Comparison of ENCODE assay signal across 8 cellular contexts in genomic region chr18:58862851-58863538, GRCh38. TPM values are rescaled to one million over a fixed set of nuclear protein-coding genes. Genes with fewer than 3 reads are reported as not detected.
DNase-seq lines count a peak whose midpoint lies in the region; ATAC-seq and TF ChIP-seq lines count a peak whose summit lies in the region.

No MANE protein-coding gene starts in this region.

- H3K9me3 ChIP-seq in Caco-2 (no peaks in the 10 kb centered on the region), GM23248 (ENCODE audit: low read depth) (no peaks in the 10 kb centered on the region), OCI-LY1 (ENCODE audit: low read length) (no peaks in the 10 kb centered on the region), breast epithelium (no peaks in the 10 kb centered on the region)

- 2 to 3% methylated on average over 22 to 52 of the region's 66 CpGs for WGBS in GM23248 (ENCODE audit: low coverage in 1 of 2, low lambda C conversion rate in 2 of 2, missing lambda C conversion rate in 2 of 2), 2 experiments

- intact Hi-C loops in Caco-2 (cut with micrococcal nuclease; ENCODE audit: unreplicated experiment): loop anchor here (5.0 kb wide), 1 partner anchor 76 kb away; no protein-coding TSS in a partner anchor
- intact Hi-C loops in breast epithelium (cut with DNase I; ENCODE audit: low total_unique reads): no loop called here

- BruUV-seq in Caco-2 (replicated peaks; lab: Mats Ljungman, UMichigan): no TSS peak

- H3K36me3 ChIP-seq in Caco-2 (ENCODE audit: control insufficient read depth, insufficient read depth, low read length) (no peaks in the 10 kb centered on the region), GM23248 (ENCODE audit: low read depth) (peaks cover 1% of the 10 kb centered on the region; the same call in 1 of the 2 replicates), OCI-LY1 (ENCODE audit: insufficient read depth, low read length) (peaks cover 29% of the 10 kb centered on the region), breast epithelium (no peaks in the 10 kb centered on the region), kidney epithelial cell (ENCODE audit: control insufficient read depth, insufficient read depth, low read length) (no peaks in the 10 kb centered on the region)

- peak overlapping the region; percentile 77 for H3K4me3 Mint-ChIP-seq in Caco-2 (ENCODE audit: unreplicated experiment)

- CTCF ChIA-PET in Caco-2 (lab: Charles Lee): interaction anchor here (0.7 kb wide), 1 partner anchor 31 kb away, joined by 3 read pairs; no protein-coding TSS in a partner anchor

- H3K27me3 ChIP-seq in Caco-2 (replicated peaks; ENCODE audit: control insufficient read depth, insufficient read depth, low read length): no peaks in the 10 kb centered on the region
- no peaks in the 10 kb centered on the region for H3K27me3 ChIP-seq in GM23248 (replicated peaks; ENCODE audit: insufficient read depth)
- H3K27me3 ChIP-seq in OCI-LY1 (ENCODE audit: insufficient read depth, low read length): no peaks in the 10 kb centered on the region
- no peaks in the 10 kb centered on the region for H3K27me3 ChIP-seq in breast epithelium
- H3K27me3 ChIP-seq in kidney epithelial cell (ENCODE audit: control insufficient read depth, insufficient read depth, low read length): no peaks in the 10 kb centered on the region

- H3K4me3 ChIP-seq in Caco-2 (ENCODE audit: low read depth, low read length) (peak overlapping the region; percentile 55), GM23248 (peak overlapping the region; percentile 75), OCI-LY1 (ENCODE audit: low read depth, low read length, poor library complexity, severe bottlenecking) (peak overlapping the region; percentile 67), breast epithelium (peak overlapping the region; percentile 47 to 79 (median 58)), kidney epithelial cell (ENCODE audit: low read depth, low read length) (peak overlapping the region; percentile 46)

- no peaks in the 10 kb centered on the region for H3K9me3 Mint-ChIP-seq in Caco-2 (ENCODE audit: unreplicated experiment)

- H4K20me1 ChIP-seq in GM23248 (ENCODE audit: insufficient read depth) (no peaks in the 10 kb centered on the region), OCI-LY1 (ENCODE audit: insufficient read depth, low read length) (no peaks in the 10 kb centered on the region)

- H2AFZ ChIP-seq in GM23248 (peak overlapping the region; percentile 90), OCI-LY1 (ENCODE audit: low read length) (peak overlapping the region; percentile 16; the same call in 1 of the 2 replicates)

- POLR2A ChIA-PET in Caco-2 (lab: Charles Lee): no interaction called here

- H3K9me2 ChIP-seq in GM23248 (ENCODE audit: insufficient read depth) (no peaks in the 10 kb centered on the region), OCI-LY1 (ENCODE audit: low read depth, low read length) (no peaks in the 10 kb centered on the region)

- H3K4me1 ChIP-seq in Caco-2 (no peaks in the 10 kb centered on the region), GM23248 (ENCODE audit: insufficient read depth) (peaks cover 88% of the 10 kb centered on the region), OCI-LY1 (ENCODE audit: insufficient read depth, low read length, severe bottlenecking) (peaks cover 58% of the 10 kb centered on the region), breast epithelium (peaks cover 5 to 18% of the 10 kb centered on the region in 2 donors)

- H3K4me2 ChIP-seq in GM23248 (ENCODE audit: unreplicated experiment) (peak overlapping the region; percentile 84), OCI-LY1 (ENCODE audit: low read length) (peak overlapping the region; percentile 74)

- no peaks in the 10 kb centered on the region for H3K27me3 Mint-ChIP-seq in Caco-2 (ENCODE audit: insufficient read depth, unreplicated experiment)

- peak; percentile 19 for TF ChIP-seq POLR2A in breast epithelium (IDR thresholded peaks at IDR 0.05)

- H3K9ac ChIP-seq in GM23248 (peak overlapping the region; percentile 95), OCI-LY1 (ENCODE audit: low read length) (peak overlapping the region; percentile 91)

- TF ChIP-seq CTCF in Caco-2 (IDR thresholded peaks at IDR 0.05; ENCODE audit: insufficient read depth in 1 of 2, low read depth in 1 of 2, low read length in 1 of 2, severe bottlenecking in 1 of 2, unreplicated experiment in 1 of 2) (no peak), OCI-LY1 (IDR thresholded peaks at IDR 0.05; ENCODE audit: low read length) (no peak), breast epithelium (IDR thresholded peaks at IDR 0.05) (no peak), kidney epithelial cell (IDR thresholded peaks at IDR 0.05; ENCODE audit: insufficient read depth, low read length, poor library complexity, severe bottlenecking) (no peak)

- H3F3A ChIP-seq in GM23248 (ENCODE audit: insufficient read depth): peaks cover 47% of the 10 kb centered on the region
- no peaks in the 10 kb centered on the region for H3F3A ChIP-seq in OCI-LY1 (ENCODE audit: insufficient read depth, low read length)

- no peaks in the 10 kb centered on the region for H3K4me1 Mint-ChIP-seq in Caco-2 (ENCODE audit: low read depth, unreplicated experiment)

- peak overlapping the region; percentile 88 for H3K27ac Mint-ChIP-seq in Caco-2 (ENCODE audit: unreplicated experiment)

- H3K27ac ChIP-seq in GM23248 (peak overlapping the region; percentile 90), OCI-LY1 (ENCODE audit: low read depth, low read length, poor library complexity, severe bottlenecking) (peak overlapping the region; percentile 77), breast epithelium (peak overlapping the region; percentile 98)

- peaks cover 15% of the 10 kb centered on the region for H3K36me3 Mint-ChIP-seq in Caco-2 (ENCODE audit: insufficient read depth, unreplicated experiment)

- DNase-seq in Caco-2: peak in 1 of 2 experiments; percentile 15
- DNase-seq in GM23248: peak; percentile 78
- no peak for DNase-seq in breast epithelium (ENCODE audit: low spot score in 2 of 2)
- no peak for DNase-seq in kidney epithelial cell (ENCODE audit: low read depth)
- peak; percentile 8 to 12 for DNase-seq in stimulated activated CD4-positive, alpha-beta T cell treated with anti-CD3 and anti-CD28 coated beads, Interleukin-4, amount 100 ng/mL, for 4 hours

- in situ Hi-C loops in GM23248 (cut with MboI): no loop called here

- ATAC-seq in GM21717 (IDR thresholded peaks at IDR 0.05; ENCODE audit: unreplicated experiment) (no peak), GM19395 (IDR thresholded peaks at IDR 0.05; ENCODE audit: unreplicated experiment) (no peak)

- peaks cover 54% of the 10 kb centered on the region for H3K79me2 ChIP-seq in GM23248 (ENCODE audit: insufficient read depth)
- H3K79me2 ChIP-seq in OCI-LY1 (ENCODE audit: insufficient read depth, low read length): no peaks in the 10 kb centered on the region

RNA-seq across cellular contexts. Expression of gene ZNF532, which starts 1.7 kb away (rescaled TPM):
- total RNA-seq in Caco-2 (2022) (27.7 and 32.7 TPM in 2 replicates), breast epithelium (10 to 100 TPM; 55.5 to 71.7 (median 62.3) TPM), kidney epithelial cell (89.5 and 101 TPM in 2 replicates)
- total RNA-seq in GM23248 (2014; rRNA removed; shearing (Covaris generic)): 19.0 and 31.9 TPM in 2 replicates
- 13.2 and 14.3 TPM in 2 replicates for polyA plus RNA-seq in GM23248 (2016; fragmentation: Nextera tagmentation; extraction: Ambion mirVana)

Comparison
In these comparisons a context has a peak if more than half of its experiments do, and no peak if none do; other contexts are left out.
1. DNase-seq: peak in GM23248 (single experiment) and stimulated activated CD4-positive, alpha-beta T cell treated with anti-CD3 and anti-CD28 coated beads, Interleukin-4, amount 100 ng/mL, for 4 hours (2 of 2); none in breast epithelium (0 of 2) and kidney epithelial cell (single experiment).
2. Peak in every context shown above with its lines, with median percentiles within 50 percentile points of each other: H3K4me3 ChIP-seq and H3K27ac ChIP-seq.